26 cellular contexts compared by ENCODE assay signal in genomic region chr6:31009731-31010130, GRCh38. TPM values are rescaled to one million over a fixed set of nuclear protein-coding genes. Genes with fewer than 3 reads are reported as not detected.
"Had no signal": no experiment of that assay in that cellular context is flagged by ENCODE, and none has a peak within 500 bp of the region (broad histone marks: within the 10 kb centered on the region; RNA-seq: fewer than 3 reads in every experiment).

No MANE protein-coding gene starts in this region.

- H3K4me3 ChIP-seq: cardiac muscle cell, SK-N-MC had no signal

- H3K9me3 Mint-ChIP-seq: activated CD4-positive, alpha-beta memory T cell treated with anti-CD3 and anti-CD28 coated beads for 36 hours; activated CD4-positive, alpha-beta T cell treated with anti-CD3 and anti-CD28 coated beads, Interleukin-2, amount 10 ng/mL, durations not matched to agents 7 days and 5 days; activated naive CD8-positive, alpha-beta T cell treated with anti-CD3 and anti-CD28 coated beads, Interleukin-2, amount 50 U/mL, for 24 hours had no signal

- H3K36me3 Mint-ChIP-seq: activated CD4-positive, alpha-beta memory T cell treated with anti-CD3 and anti-CD28 coated beads for 36 hours; activated naive CD4-positive, alpha-beta T cell treated with anti-CD3 and anti-CD28 coated beads, Interleukin-2, amount 50 U/mL, for 72 hours; brain had no signal

- DNase-seq: activated CD4-positive, alpha-beta memory T cell treated with anti-CD3 and anti-CD28 coated beads for 36 hours; activated CD4-positive, alpha-beta T cell treated with anti-CD3 and anti-CD28 coated beads, Interleukin-2, amount 10 ng/mL, durations not matched to agents 7 days and 5 days; activated CD4-positive, CD25-positive, alpha-beta regulatory T cell; activated CD8-positive, alpha-beta memory T cell treated with anti-CD3 and anti-CD28 coated beads, Interleukin-2, amount 50 U/mL, for 4 hours; activated naive CD8-positive, alpha-beta T cell treated with anti-CD3 and anti-CD28 coated beads, Interleukin-2, amount 50 U/mL, for 24 hours; activated T-cell treated with anti-CD3 and anti-CD28 coated beads, Interleukin-2, amount 50 U/mL, for 1 hour; Kasumi-1; KBM-7; NCI-H1105 treated with DMSO at 0.1 percent for 48 hours; NCI-H1436 treated with DMSO at 0.1 percent for 48 hours; NCI-H187; NCI-H2081; NCI-H510A treated with DMSO at 0.1 percent for 48 hours; NCI-H69; RPMI8226; T-cell; T-helper 2 cell; T1000 had no signal

- H3K4me1 Mint-ChIP-seq: activated CD4-positive, alpha-beta T cell treated with anti-CD3 and anti-CD28 coated beads, Interleukin-2, amount 10 ng/mL, durations not matched to agents 7 days and 5 days had no signal

- H3K4me3 Mint-ChIP-seq: activated CD4-positive, alpha-beta memory T cell treated with anti-CD3 and anti-CD28 coated beads for 36 hours; activated CD4-positive, alpha-beta T cell treated with anti-CD3 and anti-CD28 coated beads, Interleukin-2, amount 10 ng/mL, durations not matched to agents 7 days and 5 days; activated naive CD8-positive, alpha-beta T cell treated with anti-CD3 and anti-CD28 coated beads, Interleukin-2, amount 50 U/mL, for 24 hours; brain; T-cell had no signal

- H3K27ac Mint-ChIP-seq: activated CD4-positive, alpha-beta memory T cell treated with anti-CD3 and anti-CD28 coated beads for 36 hours; activated CD4-positive, alpha-beta T cell treated with anti-CD3 and anti-CD28 coated beads, Interleukin-2, amount 10 ng/mL, durations not matched to agents 7 days and 5 days; activated naive CD4-positive, alpha-beta T cell treated with anti-CD3 and anti-CD28 coated beads, Interleukin-2, amount 50 U/mL, for 72 hours; activated naive CD8-positive, alpha-beta T cell treated with anti-CD3 and anti-CD28 coated beads, Interleukin-2, amount 50 U/mL, for 24 hours; brain; T-cell had no signal

- ATAC-seq: activated naive CD8-positive, alpha-beta T cell treated with anti-CD3 and anti-CD28 coated beads, Interleukin-2, amount 50 U/mL, for 24 hours; Panc1; Right ventricle myocardium inferior; T-cell had no signal

RNA-seq across cellular contexts. Expression of gene MUC22, which starts 0.5 kb away (rescaled TPM):
- total RNA-seq: activated CD4-positive, alpha-beta memory T cell treated with anti-CD3 and anti-CD28 coated beads for 36 hours; activated CD4-positive, alpha-beta T cell treated with anti-CD3 and anti-CD28 coated beads, Interleukin-2, amount 10 ng/mL, durations not matched to agents 7 days and 5 days; activated CD8-positive, alpha-beta memory T cell treated with anti-CD3 and anti-CD28 coated beads for 36 hours; activated naive CD4-positive, alpha-beta T cell treated with anti-CD3 and anti-CD28 coated beads, Interleukin-2, amount 50 U/mL, for 72 hours; cardiac muscle cell; T-cell had no signal

RNA-seq across cellular contexts. Expression of gene MUC21, which starts 26.2 kb away (rescaled TPM):
- total RNA-seq: activated CD4-positive, alpha-beta memory T cell treated with anti-CD3 and anti-CD28 coated beads for 36 hours; activated CD4-positive, alpha-beta T cell treated with anti-CD3 and anti-CD28 coated beads, Interleukin-2, amount 10 ng/mL, durations not matched to agents 7 days and 5 days; activated CD8-positive, alpha-beta memory T cell treated with anti-CD3 and anti-CD28 coated beads for 36 hours; activated naive CD4-positive, alpha-beta T cell treated with anti-CD3 and anti-CD28 coated beads, Interleukin-2, amount 50 U/mL, for 72 hours; astrocyte; cardiac muscle cell; Right ventricle myocardium inferior; T-cell had no signal
